In the genomic region with DNA sequence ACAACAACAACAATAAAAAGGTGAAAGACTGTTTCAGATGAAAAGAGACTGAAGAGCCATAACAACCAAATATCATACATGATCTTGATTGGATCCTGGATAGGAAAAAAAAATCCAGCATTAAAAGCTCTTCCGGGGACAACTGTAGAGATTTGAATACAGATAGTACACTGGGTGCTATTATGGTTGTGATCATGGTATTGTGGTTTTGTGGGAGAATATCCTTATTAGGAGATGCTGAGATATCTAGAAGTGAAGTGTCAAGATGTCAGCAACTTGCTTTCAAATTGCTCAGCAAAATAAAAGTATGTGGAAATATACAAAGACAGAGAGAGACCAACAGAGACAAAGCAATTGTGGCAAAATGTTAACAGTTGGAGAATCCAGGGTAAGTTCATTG, we compare ENCODE assay signal across 1 cellular context.
TF ChIP-seq lines count a peak whose summit lies in the region.

No MANE protein-coding gene starts in this region.

TF ChIP-seq in GM23338, 12 proteins besides CTCF, POLR2A, EP300 and RAD21:
- TF ChIP-seq STAT1 (IDR thresholded peaks at IDR 0.05; ENCODE audit: unreplicated experiment) (no peak), EZH2phosphoT487 (IDR thresholded peaks at IDR 0.05; ENCODE audit: unreplicated experiment) (no peak), ZNF331 (CRISPR knock-in tag; IDR thresholded peaks at IDR 0.05; ENCODE audit: low read depth) (no peak), NANOG (IDR thresholded peaks at IDR 0.05; ENCODE audit: borderline replicate concordance) (no peak)
